Comparison of ENCODE assay signal across 8 cellular contexts in genomic region chr6:73519943-73520687, GRCh38. TPM values are rescaled to one million over a fixed set of nuclear protein-coding genes. Genes with fewer than 3 reads are reported as not detected.
DNase-seq lines count a peak whose midpoint lies in the region; ATAC-seq and TF ChIP-seq lines count a peak whose summit lies in the region.

No MANE protein-coding gene starts in this region.

- peak overlapping the region; percentile 94 for H3K4me3 Mint-ChIP-seq in neural crest cell

- peaks cover 5% of the 10 kb centered on the region for H3K4me1 ChIP-seq in RWPE2 (ENCODE audit: insufficient read depth, poor library complexity, severe bottlenecking)

- peak overlapping the region; percentile 97 for H3K27ac ChIP-seq in RWPE2 (ENCODE audit: poor library complexity, severe bottlenecking)

- H3K4me1 Mint-ChIP-seq in neural crest cell, result peaks cover 55% of the 10 kb centered on the region

- ATAC-seq in HG03175 (IDR thresholded peaks at IDR 0.05; ENCODE audit: unreplicated experiment), result peak; percentile 10
- ATAC-seq in RWPE2 (ENCODE audit: low read depth), result peak; percentile 15
- peak; percentile 40 for ATAC-seq in stimulated activated naive CD8-positive, alpha-beta T cell treated with anti-CD3 and anti-CD28 coated beads, Interleukin-15, Interleukin-2, amounts not matched to agents 100 U/mL and 50 U/mL, for 24 hours
- ATAC-seq in HG02763 (IDR thresholded peaks at IDR 0.05; ENCODE audit: unreplicated experiment), result no peak

- peaks cover 57% of the 10 kb centered on the region for H3K36me3 ChIP-seq in RWPE2 (ENCODE audit: low read depth)

- H3K9me3 ChIP-seq in RWPE2 (ENCODE audit: severe bottlenecking), result no peaks in the 10 kb centered on the region

- DNase-seq in Caki2 (ENCODE audit: low read depth) (peak; percentile 70), RWPE2 (ENCODE audit: low spot score) (peak; percentile 72), activated gamma-delta T cell (lab: John Stamatoyannopoulos, UW) (peak; percentile 62), fibroblast of villous mesenchyme (ENCODE audit: low read depth) (peak; percentile 82), neural crest cell (ENCODE audit: low read depth, low spot score) (peak; percentile 49)
- peak; percentile 80 for DNase-seq in stimulated activated naive CD8-positive, alpha-beta T cell treated with anti-CD3 and anti-CD28 coated beads, Interleukin-15, Interleukin-2, amounts not matched to agents 100 U/mL and 50 U/mL, for 24 hours

- no peaks in the 10 kb centered on the region for H3K27me3 ChIP-seq in RWPE2 (ENCODE audit: insufficient read depth, poor library complexity, severe bottlenecking)

- H3K4me3 ChIP-seq in RWPE2 (ENCODE audit: severe bottlenecking), result peak overlapping the region; percentile 90
- H3K4me3 ChIP-seq in fibroblast of villous mesenchyme (ENCODE audit: low read depth, low read length), result peak overlapping the region; percentile 80

- peak overlapping the region; percentile 99 for H3K27ac Mint-ChIP-seq in neural crest cell (ENCODE audit: unreplicated experiment)

- no peaks in the 10 kb centered on the region for H3K9me3 Mint-ChIP-seq in neural crest cell

- peaks cover 49% of the 10 kb centered on the region for H3K36me3 Mint-ChIP-seq in neural crest cell (ENCODE audit: low read depth)

- no peak for TF ChIP-seq CTCF in RWPE2 (IDR thresholded peaks at IDR 0.05; ENCODE audit: poor library complexity, severe bottlenecking)
- TF ChIP-seq CTCF in fibroblast of villous mesenchyme (IDR thresholded peaks at IDR 0.05; ENCODE audit: insufficient read depth, low read depth, low read length), result no peak
- no peak for TF ChIP-seq CTCF in neural crest cell (conservative IDR thresholded peaks at IDR 0.05)

- H3K27me3 Mint-ChIP-seq in neural crest cell (ENCODE audit: low read depth), result peaks cover 41% of the 10 kb centered on the region

- in situ Hi-C loops in Caki2 (cut with HindIII; ENCODE audit: low pct_unique_long_range_greater_than_20kb, low sequenced_read_pairs), result no loop called here

RNA-seq across cellular contexts. Expression of gene EEF1A1, which starts 0.7 kb away (rescaled TPM):
- total RNA-seq in Caki2 (2014; rRNA removed; shearing (Covaris generic); ENCODE audit: low replicate concordance), result 12,857 and 13,074 TPM in 2 replicates
- total RNA-seq in fibroblast of villous mesenchyme (14,096 and 18,582 TPM in 2 replicates), neural crest cell (11,869 and 11,975 TPM in 2 replicates)

RNA-seq across cellular contexts. Expression of gene MTO1, which starts 58.6 kb away (rescaled TPM):
- 9.9 and 17.4 TPM in 2 replicates for total RNA-seq in Caki2 (2014; rRNA removed; shearing (Covaris generic); ENCODE audit: low replicate concordance)
- total RNA-seq in fibroblast of villous mesenchyme (42.8 and 59.2 TPM in 2 replicates), neural crest cell (26.5 and 27.5 TPM in 2 replicates)
